ENCODE assay signal across 20 cellular contexts in genomic region chr10:100741386-100742066, GRCh38. TPM values are rescaled to one million over a fixed set of nuclear protein-coding genes. Genes with fewer than 3 reads are reported as not detected.
"Had no signal": no experiment of that assay in that cellular context is flagged by ENCODE, and none has a peak within 500 bp of the region (broad histone marks: within the 10 kb centered on the region; RNA-seq: fewer than 3 reads in every experiment).

No MANE protein-coding gene starts in this region.

- H3K36me3 ChIP-seq: tibial artery had no signal

- ATAC-seq: activated T-helper 17 cell treated with anti-CD3 and anti-CD28 coated beads, Interleukin-2, amount 50 U/mL, for 72 hours; esophagus mucosa; left cardiac atrium; stimulated activated naive B cell treated with anti-CD40 and anti-IgM and Interleukin-4, amounts not matched to agents 10 μg/mL and 1 μg/mL and 100 μg/mL, for 72 hours; T-cell had no signal

- H3K4me3 Mint-ChIP-seq: activated T-helper 17 cell treated with anti-CD3 and anti-CD28 coated beads, Interleukin-2, amount 50 U/mL, for 72 hours; dendritic cell treated with granulocyte-macrophage colony-stimulating factor and Interleukin-4, amounts not matched to agents 40 ng/mL and 50 ng/mL, for 4 days had no signal

- H3K27ac ChIP-seq: parathyroid adenoma, tibial artery had no signal

- DNase-seq: activated CD4-positive, alpha-beta T cell treated with anti-CD3 and anti-CD28 coated beads, Interleukin-2, amount 50 U/mL, for 4 hours; activated CD4-positive, CD25-positive, alpha-beta regulatory T cell treated with anti-CD3 and anti-CD28 coated beads, Interleukin-2, amount 50 U/mL, for 72 hours; activated naive CD4-positive, alpha-beta T cell treated with Interleukin-2 at 50 U/mL for 16 hours; activated T-cell treated with anti-CD3 and anti-CD28 coated beads for 4 hours; anterior cingulate cortex; hypothalamus; left cardiac atrium; midbrain; stimulated activated CD4-positive, alpha-beta T cell treated with anti-CD3 and anti-CD28 coated beads, Interleukin-2, amount 100 ng/mL, for 48 hours; stimulated activated naive B cell treated with anti-CD40 and anti-IgM and Interleukin-4, amounts not matched to agents 10 μg/mL and 1 μg/mL and 100 μg/mL, for 72 hours; T-cell; T1000; tibial artery had no signal

- H3K4me3 ChIP-seq: lung, tibial artery had no signal

- H3K9ac ChIP-seq: parathyroid adenoma had no signal

- H3K4me1 ChIP-seq: parathyroid adenoma had no signal

- H3K36me3 Mint-ChIP-seq: T-cell had no signal

- H3K27ac Mint-ChIP-seq: activated T-helper 17 cell treated with anti-CD3 and anti-CD28 coated beads, Interleukin-2, amount 50 U/mL, for 72 hours; dendritic cell treated with granulocyte-macrophage colony-stimulating factor and Interleukin-4, amounts not matched to agents 40 ng/mL and 50 ng/mL, for 4 days; T-cell had no signal

- H3K9me3 Mint-ChIP-seq: activated T-helper 17 cell treated with anti-CD3 and anti-CD28 coated beads, Interleukin-2, amount 50 U/mL, for 72 hours; dendritic cell treated with granulocyte-macrophage colony-stimulating factor and Interleukin-4, amounts not matched to agents 40 ng/mL and 50 ng/mL, for 4 days; stimulated activated naive B cell treated with anti-CD40 and anti-IgM and Interleukin-4, amounts not matched to agents 10 μg/mL and 1 μg/mL and 100 μg/mL, for 72 hours; T-cell had no signal

- H3K9me3 ChIP-seq: tibial artery had no signal

RNA-seq across cellular contexts. Expression of gene PAX2, which starts 3.9 kb away (rescaled TPM):
- total RNA-seq: esophagus mucosa, left cardiac atrium, lung, myocyte, skeletal muscle tissue, T-cell had no signal
